18 cellular contexts compared by ENCODE assay signal in genomic region chr5:142886211-142886610, GRCh38.
A peak's percentile ranks its signal among the peaks of the same experiment; 100 is the strongest.
DNase-seq lines count a peak whose midpoint lies in the region; ATAC-seq and TF ChIP-seq lines count a peak whose summit lies in the region.
"Had no signal": no experiment of that assay in that cellular context is flagged by ENCODE, and none has a peak within 500 bp of the region (broad histone marks: within the 10 kb centered on the region; RNA-seq: fewer than 3 reads in every experiment).

No MANE protein-coding gene starts in this region.

- no peaks in the 10 kb centered on the region for H3K9me3 ChIP-seq in GM23248 (ENCODE audit: low read depth)
- no peaks in the 10 kb centered on the region for H3K9me3 ChIP-seq in T-helper 17 cell (ENCODE audit: control insufficient read depth, low read length, poor library complexity, severe bottlenecking)
- no peaks in the 10 kb centered on the region for H3K9me3 ChIP-seq in aorta (ENCODE audit: control insufficient read depth, low read length)
- H3K9me3 ChIP-seq: A549, HAP-1, SJSA1 had no signal

- H3K27me3 ChIP-seq in GM23248 (replicated peaks; ENCODE audit: insufficient read depth): no peaks in the 10 kb centered on the region
- H3K27me3 ChIP-seq in aorta (ENCODE audit: control insufficient read depth in 1 of 2, insufficient read depth in 2 of 2, low read length in 1 of 2): no peaks in the 10 kb centered on the region
- H3K27me3 ChIP-seq: SJSA1 had no signal

- in situ Hi-C loops in GM23248 (cut with MboI): loop anchor here (10.0 to 25.0 kb wide), 2 partner anchors 271 to 724 kb away; no protein-coding TSS in a partner anchor

- no peak overlapping the region for H2AFZ ChIP-seq in GM23248

- peaks cover 30% of the 10 kb centered on the region for H3K4me1 ChIP-seq in GM23248 (ENCODE audit: insufficient read depth)
- H3K4me1 ChIP-seq in aorta (ENCODE audit: control insufficient read depth in 1 of 2, insufficient read depth in 2 of 2, low read length in 2 of 2): peaks cover 5 to 16% of the 10 kb centered on the region in 2 donors
- H3K4me1 ChIP-seq: HAP-1 had no signal

- H4K20me1 ChIP-seq in GM23248 (ENCODE audit: insufficient read depth): no peaks in the 10 kb centered on the region

- H3K4me1 Mint-ChIP-seq in T-helper 17 cell: peaks cover 12% of the 10 kb centered on the region

- TF ChIP-seq CTCF in fibroblast of villous mesenchyme (IDR thresholded peaks at IDR 0.05; ENCODE audit: insufficient read depth, low read depth, low read length): no peak

- H3K4me3 ChIP-seq in GM23248 (no peak overlapping the region), fibroblast of villous mesenchyme (ENCODE audit: low read depth, low read length) (no peak overlapping the region), aorta (ENCODE audit: low read length in 2 of 2) (no peak overlapping the region)
- H3K4me3 ChIP-seq: A549, HAP-1, SJSA1 had no signal

- intact Hi-C loops in aorta (cut with DNase I): no loop called here

- H3K36me3 ChIP-seq in GM23248 (ENCODE audit: low read depth) (no peaks in the 10 kb centered on the region), aorta (ENCODE audit: control insufficient read depth in 1 of 2, insufficient read depth in 2 of 2, low read length in 1 of 2) (peaks cover 0 to 1% of the 10 kb centered on the region in 2 donors)
- H3K36me3 ChIP-seq: HAP-1, SJSA1 had no signal

- peak; percentile 27 for DNase-seq in A172 (ENCODE audit: low spot score)
- DNase-seq in GM23248: peak; percentile 20
- DNase-seq in T-helper 17 cell: no peak
- DNase-seq in fibroblast of villous mesenchyme (ENCODE audit: low read depth): peak; percentile 62
- DNase-seq in aorta: no peak
- DNase-seq: C1 segment of cervical spinal cord, DND-41, MV-4-11, NCI-H1417, NCI-H1930, NCI-H2171, NCI-H748 treated with DMSO at 0.1 percent for 48 hours had no signal

- H3K4me3 Mint-ChIP-seq in T-helper 17 cell: no peak overlapping the region

- H3K9me2 ChIP-seq in GM23248 (ENCODE audit: insufficient read depth): no peaks in the 10 kb centered on the region

- H3K79me2 ChIP-seq in GM23248 (ENCODE audit: insufficient read depth): no peaks in the 10 kb centered on the region

- H3K27ac Mint-ChIP-seq in T-helper 17 cell: peak overlapping the region; percentile 77

- ATAC-seq in T-helper 17 cell (no peak), aorta (ENCODE audit: low FRiP score) (no peak), GM21528 (IDR thresholded peaks at IDR 0.05; ENCODE audit: low FRiP score, unreplicated experiment) (no peak), HG03095 (IDR thresholded peaks at IDR 0.05; ENCODE audit: unreplicated experiment) (no peak)
- ATAC-seq: A549 had no signal

- no peak overlapping the region for H3K9ac ChIP-seq in GM23248

- peaks cover 2% of the 10 kb centered on the region for H3K36me3 Mint-ChIP-seq in T-helper 17 cell (ENCODE audit: low read depth)

- H3K27ac ChIP-seq in GM23248 (no peak overlapping the region), aorta (ENCODE audit: low read depth in 1 of 2, low read length in 2 of 2) (no peak overlapping the region)
- H3K27ac ChIP-seq: A549, HL-60, SJSA1 had no signal

- 92% methylated on average over 2 of the region's 2 CpGs for WGBS in GM23248 (ENCODE audit: low coverage in 1 of 2, low lambda C conversion rate in 2 of 2, missing lambda C conversion rate in 2 of 2), 2 experiments
- 76 to 85% methylated on average over 2 of the region's 2 CpGs for WGBS in aorta, 2 donors

- no peaks in the 10 kb centered on the region for H3K27me3 Mint-ChIP-seq in T-helper 17 cell

- no peaks in the 10 kb centered on the region for H3F3A ChIP-seq in GM23248 (ENCODE audit: insufficient read depth)

- no peak overlapping the region for H3K4me2 ChIP-seq in GM23248 (ENCODE audit: unreplicated experiment)
- H3K4me2 ChIP-seq: A549 had no signal

Comparison
In these comparisons a context has a peak if more than half of its experiments do, and no peak if none do; other contexts are left out.
1. DNase-seq: peak in A172 (single experiment), GM23248 (single experiment) and fibroblast of villous mesenchyme (single experiment); none in T-helper 17 cell (0 of 3) and aorta (0 of 2).